Comparison of ENCODE assay signal across 12 cellular contexts in the genomic region with DNA sequence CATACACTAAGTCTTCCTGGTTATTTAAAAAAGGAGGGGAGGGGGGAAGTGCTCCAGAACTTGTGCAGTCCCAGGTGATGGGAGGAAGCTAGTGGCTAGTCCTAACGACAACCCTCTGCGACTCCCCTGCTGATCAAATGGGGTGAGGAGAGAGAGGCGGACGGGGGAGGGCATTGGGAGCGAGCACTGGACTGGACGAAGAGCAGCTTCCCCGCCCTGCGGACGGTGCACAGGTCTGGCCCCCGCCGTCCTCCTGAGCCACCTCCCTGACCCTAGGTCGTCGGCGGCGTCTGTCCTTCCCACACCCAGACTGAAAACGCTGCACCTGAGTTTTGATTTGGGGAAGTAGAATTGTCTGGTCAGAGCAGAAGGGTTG. TPM values are rescaled to one million over a fixed set of nuclear protein-coding genes. Genes with fewer than 3 reads are reported as not detected.
A peak's percentile ranks its signal among the peaks of the same experiment; 100 is the strongest.
DNase-seq lines count a peak whose midpoint lies in the region; ATAC-seq, FAIRE-seq and TF ChIP-seq lines count a peak whose summit lies in the region.
"Had no signal": no experiment of that assay in that cellular context is flagged by ENCODE, and none has a peak within 500 bp of the region (broad histone marks: within the 10 kb centered on the region; RNA-seq: fewer than 3 reads in every experiment).

No MANE protein-coding gene starts in this region.

- H3K79me1 ChIP-seq in neuronal stem cell (ENCODE audit: low read depth, low read length) = peaks cover 3% of the 10 kb centered on the region

- H3K4me2 ChIP-seq in endothelial cell of umbilical vein (ENCODE audit: insufficient read depth, low read length) (no peak overlapping the region), neuronal stem cell (ENCODE audit: insufficient read depth, low read length, poor library complexity, severe bottlenecking) (no peak overlapping the region), PC-9 (no peak overlapping the region)

- no peak overlapping the region for H4K8ac ChIP-seq in neuronal stem cell (ENCODE audit: low read depth, low read length)

- no peak overlapping the region for H3K4me3 Mint-ChIP-seq in activated CD8-positive, alpha-beta memory T cell treated with anti-CD3 and anti-CD28 coated beads, Interleukin-2, amount 10 ng/mL, durations not matched to agents 7 days and 5 days

- BruUV-seq in endothelial cell of umbilical vein (replicated peaks; lab: Mats Ljungman, UMichigan) (no TSS peak), PC-9 (replicated peaks; lab: Mats Ljungman, UMichigan) (no TSS peak)

- H3K9me3 ChIP-seq in HUES48 (ENCODE audit: control insufficient read depth, insufficient read depth, low read length) (no peaks in the 10 kb centered on the region), endothelial cell of umbilical vein (replicated peaks; ENCODE audit: control insufficient read depth, insufficient read depth, low read length) (no peaks in the 10 kb centered on the region), neuronal stem cell (replicated peaks in 1 of 2; ENCODE audit: control insufficient read depth in 2 of 2, insufficient read depth in 1 of 2, low read depth in 1 of 2, low read length in 2 of 2) (peaks cover 0 to 2% of the 10 kb centered on the region in 2 donors), PC-9 (ENCODE audit: insufficient read depth, low read depth) (no peaks in the 10 kb centered on the region)

- no peaks in the 10 kb centered on the region for H3K9me3 Mint-ChIP-seq in activated CD8-positive, alpha-beta memory T cell treated with anti-CD3 and anti-CD28 coated beads, Interleukin-2, amount 10 ng/mL, durations not matched to agents 7 days and 5 days (ENCODE audit: low read depth)

- no peak overlapping the region for H2BK120ac ChIP-seq in neuronal stem cell (ENCODE audit: low read depth, low read length)

- no peaks in the 10 kb centered on the region for H3K79me2 ChIP-seq in endothelial cell of umbilical vein (ENCODE audit: control insufficient read depth, insufficient read depth, low read length)
- H3K79me2 ChIP-seq in PC-9 (ENCODE audit: low read depth) = no peaks in the 10 kb centered on the region

- peaks cover 94% of the 10 kb centered on the region for H3K27me3 Mint-ChIP-seq in activated CD8-positive, alpha-beta memory T cell treated with anti-CD3 and anti-CD28 coated beads, Interleukin-2, amount 10 ng/mL, durations not matched to agents 7 days and 5 days

- H3K4me3 ChIP-seq in HUES48 (ENCODE audit: low read depth, low read length) (peak overlapping the region; percentile 67), endothelial cell of umbilical vein (replicated peaks in 1 of 3; ENCODE audit: insufficient read depth in 1 of 3, low read depth in 1 of 3, low read length in 3 of 3) (no peak overlapping the region), neuronal stem cell (ENCODE audit: low read length in 2 of 2) (no peak overlapping the region), PC-9 (no peak overlapping the region)

- DNase-seq in activated CD8-positive, alpha-beta memory T cell treated with anti-CD3 and anti-CD28 coated beads, Interleukin-2, amount 10 ng/mL, durations not matched to agents 7 days and 5 days = no peak
- no peak for DNase-seq in activated CD8-positive, alpha-beta memory T cell treated with anti-CD3 and anti-CD28 coated beads for 24 hours
- no peak for DNase-seq in endothelial cell of umbilical vein (ENCODE audit: low read depth, low spot score)
- DNase-seq in neuronal stem cell (ENCODE audit: low spot score) = peak; percentile 26
- DNase-seq in PC-9 = no peak
- DNase-seq in left lobe of liver (ENCODE audit: low spot score) = no peak
- no peak for DNase-seq in left ventricle myocardium superior
- DNase-seq: DMS153; effector CD4-positive, alpha-beta T cell; WERI-Rb-1 had no signal

- POLR2A ChIA-PET in endothelial cell of umbilical vein (lab: Charles Lee) (no interaction called here), PC-9 (lab: Charles Lee; ENCODE audit: unreplicated experiment) (no interaction called here)

- no peak overlapping the region for H2BK12ac ChIP-seq in neuronal stem cell (ENCODE audit: low read length)

- no peak for ATAC-seq in activated CD8-positive, alpha-beta memory T cell treated with anti-CD3 and anti-CD28 coated beads, Interleukin-2, amount 10 ng/mL, durations not matched to agents 7 days and 5 days
- no peak for ATAC-seq in left lobe of liver
- no peak for ATAC-seq in left ventricle myocardium superior

- H3K4me1 ChIP-seq in HUES48 (ENCODE audit: control insufficient read depth, insufficient read depth, low read length) (peaks cover 36% of the 10 kb centered on the region), endothelial cell of umbilical vein (ENCODE audit: control insufficient read depth, extremely low read depth, insufficient read depth, low read length) (no peaks in the 10 kb centered on the region), neuronal stem cell (ENCODE audit: control insufficient read depth in 2 of 2, insufficient read depth in 1 of 2, low read depth in 1 of 2, low read length in 2 of 2) (peaks cover 0 to 24% of the 10 kb centered on the region in 2 donors), PC-9 (replicated peaks; ENCODE audit: insufficient read depth) (no peaks in the 10 kb centered on the region)

- H2AFZ ChIP-seq in endothelial cell of umbilical vein (ENCODE audit: low read depth, low read length) (no peak overlapping the region), neuronal stem cell (ENCODE audit: low read length) (no peak overlapping the region), PC-9 (no peak overlapping the region)

- peaks cover 13% of the 10 kb centered on the region for H3K36me3 Mint-ChIP-seq in activated CD8-positive, alpha-beta memory T cell treated with anti-CD3 and anti-CD28 coated beads, Interleukin-2, amount 10 ng/mL, durations not matched to agents 7 days and 5 days

- dilution Hi-C loops in endothelial cell of umbilical vein (cut with MboI; ENCODE audit: extremely low pct_ligation_motif_present, low sequenced_read_pairs) = no loop called here

- no peaks in the 10 kb centered on the region for H3F3A ChIP-seq in PC-9 (ENCODE audit: insufficient read depth, low read depth)

- H2BK5ac ChIP-seq in neuronal stem cell (ENCODE audit: low read length) = no peak overlapping the region

- H2AK5ac ChIP-seq in neuronal stem cell (ENCODE audit: low read depth, low read length) = peak overlapping the region; percentile 29

- H4K91ac ChIP-seq in neuronal stem cell (ENCODE audit: low read depth, low read length, poor library complexity) = no peak overlapping the region

- H3K14ac ChIP-seq in neuronal stem cell (ENCODE audit: low read length) = no peak overlapping the region

- peaks cover 50% of the 10 kb centered on the region for H3K4me1 Mint-ChIP-seq in activated CD8-positive, alpha-beta memory T cell treated with anti-CD3 and anti-CD28 coated beads, Interleukin-2, amount 10 ng/mL, durations not matched to agents 7 days and 5 days

- WGBS in neuronal stem cell (ENCODE audit: extremely low coverage in 2 of 2, insufficient read length in 2 of 2, insufficient replicate concordance in 1 of 2), 2 donors = no CpG with 5 or more reads among the region's 16 CpGs

- H3K36me3 ChIP-seq in HUES48 (ENCODE audit: control insufficient read depth, insufficient read depth, low read length) (no peaks in the 10 kb centered on the region), endothelial cell of umbilical vein (ENCODE audit: control insufficient read depth in 2 of 2, extremely low read depth in 1 of 2, insufficient read depth in 2 of 2, low read length in 2 of 2) (no peaks in the 10 kb centered on the region), neuronal stem cell (replicated peaks in 1 of 2; ENCODE audit: control insufficient read depth in 2 of 2, insufficient read depth in 2 of 2, low read length in 2 of 2) (no peaks in the 10 kb centered on the region), PC-9 (ENCODE audit: low read depth) (no peaks in the 10 kb centered on the region)
- H3K36me3 ChIP-seq: WERI-Rb-1 had no signal

- H3K9me2 ChIP-seq in PC-9 (ENCODE audit: insufficient read depth) = no peaks in the 10 kb centered on the region

- no peak overlapping the region for H3K27ac ChIP-seq in HUES48 (ENCODE audit: low read depth, low read length)
- no peak overlapping the region for H3K27ac ChIP-seq in endothelial cell of umbilical vein (ENCODE audit: insufficient read depth, low read depth, low read length)
- no peak overlapping the region for H3K27ac ChIP-seq in neuronal stem cell (replicated peaks; ENCODE audit: low read length)
- H3K27ac ChIP-seq in PC-9 = no peak overlapping the region
- H3K27ac ChIP-seq: WERI-Rb-1 had no signal

- H3K27me3 ChIP-seq in HUES48 (ENCODE audit: control insufficient read depth, insufficient read depth, low read length) = peaks cover 99% of the 10 kb centered on the region
- H3K27me3 ChIP-seq in endothelial cell of umbilical vein (ENCODE audit: control insufficient read depth in 2 of 2, insufficient read depth in 2 of 2, low read length in 2 of 2) = peaks cover 72 to 98% of the 10 kb centered on the region in 2 experiments
- peaks cover 41 to 99% (median 75%) of the 10 kb centered on the region in 3 experiments for H3K27me3 ChIP-seq in neuronal stem cell (ENCODE audit: control insufficient read depth in 3 of 3, insufficient read depth in 3 of 3, low read depth in 1 of 3, low read length in 3 of 3)
- H3K27me3 ChIP-seq in PC-9 (ENCODE audit: insufficient read depth, low read depth) = no peaks in the 10 kb centered on the region

- intact Hi-C loops in endothelial cell of umbilical vein (cut with micrococcal nuclease) (loop anchor here (10.0 kb wide), 1 partner anchor 222 kb away; no protein-coding TSS in a partner anchor), PC-9 (cut with micrococcal nuclease; ENCODE audit: unreplicated experiment) (no loop called here), left ventricle myocardium superior (cut with micrococcal nuclease) (no loop called here)

- no peak for TF ChIP-seq CTCF in endothelial cell of umbilical vein (IDR thresholded peaks at IDR 0.05; ENCODE audit: extremely low read depth in 1 of 2, insufficient read depth in 1 of 2, low read depth in 1 of 2, low read length in 2 of 2)
- TF ChIP-seq CTCF in PC-9 (conservative IDR thresholded peaks at IDR 0.05) = no peak

- no peak overlapping the region for H3K4ac ChIP-seq in neuronal stem cell (ENCODE audit: low read length)

- H3K23ac ChIP-seq in neuronal stem cell (ENCODE audit: low read depth, low read length, poor library complexity) = no peak overlapping the region

- no peak for FAIRE-seq in endothelial cell of umbilical vein (lab: Jason Lieb, UNC)

- CTCF ChIA-PET in activated CD8-positive, alpha-beta memory T cell treated with anti-CD3 and anti-CD28 coated beads, Interleukin-2, amount 10 ng/mL, durations not matched to agents 7 days and 5 days (lab: Charles Lee) = interaction anchor here (1.1 kb wide), 2 partner anchors 93 to 95 kb away, joined by 3 read pairs; no protein-coding TSS in a partner anchor
- CTCF ChIA-PET in endothelial cell of umbilical vein (lab: Charles Lee) (no interaction called here), PC-9 (lab: Charles Lee) (no interaction called here)

- H2BK15ac ChIP-seq in neuronal stem cell (ENCODE audit: low read length) = no peak overlapping the region

- H3K9ac ChIP-seq in HUES48 (ENCODE audit: low read depth, low read length) (no peak overlapping the region), endothelial cell of umbilical vein (replicated peaks; ENCODE audit: extremely low read depth, insufficient read depth, low read length) (no peak overlapping the region), neuronal stem cell (ENCODE audit: low read depth, low read length, poor library complexity) (no peak overlapping the region)

- no peak for TF ChIP-seq POLR2A in endothelial cell of umbilical vein (IDR thresholded peaks at IDR 0.05; ENCODE audit: low read depth, low read length)

- H4K20me1 ChIP-seq in endothelial cell of umbilical vein (replicated peaks; ENCODE audit: control insufficient read depth, extremely low read depth, insufficient read depth, low read length) (no peaks in the 10 kb centered on the region), PC-9 (ENCODE audit: insufficient read depth) (no peaks in the 10 kb centered on the region)

- peak overlapping the region; percentile 40 for H3K27ac Mint-ChIP-seq in activated CD8-positive, alpha-beta memory T cell treated with anti-CD3 and anti-CD28 coated beads, Interleukin-2, amount 10 ng/mL, durations not matched to agents 7 days and 5 days

- no peaks in the 10 kb centered on the region for H3K9me1 ChIP-seq in endothelial cell of umbilical vein (replicated peaks; ENCODE audit: control insufficient read depth, extremely low read depth, insufficient read depth, low read length)

- H3K18ac ChIP-seq in neuronal stem cell (ENCODE audit: low read length) = peak overlapping the region; percentile 56

RNA-seq across cellular contexts. Expression of a gene that starts 2.2 kb away (rescaled TPM):
- total RNA-seq in activated CD8-positive, alpha-beta memory T cell treated with anti-CD3 and anti-CD28 coated beads, Interleukin-2, amount 10 ng/mL, durations not matched to agents 7 days and 5 days = under 1 TPM; 0.18 to 0.94 TPM
- not detected in 2 replicates for total RNA-seq in endothelial cell of umbilical vein
- polyA plus RNA-seq in endothelial cell of umbilical vein = not detected in 2 replicates
- not detected in 2 replicates for polyA plus RNA-seq in endothelial cell of umbilical vein (2011; cell fraction: cytosol; rRNA removed)
- polyA plus RNA-seq in endothelial cell of umbilical vein (2011; cell fraction: nucleus; rRNA removed) = not detected in 2 replicates
- not detected in 2 replicates for polyA plus RNA-seq in endothelial cell of umbilical vein (2012)
- not detected in 2 replicates for polyA minus RNA-seq in endothelial cell of umbilical vein
- not detected for polyA minus RNA-seq in endothelial cell of umbilical vein (2011; cell fraction: cytosol; rRNA and poly(A)+ RNA removed)
- not detected in 2 replicates for polyA minus RNA-seq in endothelial cell of umbilical vein (2011; cell fraction: nucleus; rRNA and poly(A)+ RNA removed)
- polyA plus RNA-seq in neuronal stem cell (2013, experiment 1 of 2) = 0.04 TPM
- polyA plus RNA-seq in neuronal stem cell (2013, experiment 2 of 2) = 0.01 TPM
- total RNA-seq in PC-9 (2021) = not detected in 2 replicates
- not detected for total RNA-seq in left lobe of liver
- total RNA-seq in left ventricle myocardium superior = not detected
- total RNA-seq: temporal lobe had no signal
